In genomic region chr2:233822101-233822771, GRCh38 we compare ENCODE assay signal across 3 cellular contexts.
TF ChIP-seq lines count a peak whose summit lies in the region.

No MANE protein-coding gene starts in this region.

TF ChIP-seq in A549, 52 proteins besides CTCF, POLR2A, EP300 and RAD21:
- no peak for TF ChIP-seq JUN (IDR thresholded peaks at IDR 0.05)
- TF ChIP-seq TFCP2L1 (CRISPR knock-in tag; IDR thresholded peaks at IDR 0.05), result no peak
- TF ChIP-seq PBX3 (IDR thresholded peaks at IDR 0.05), result no peak
- TF ChIP-seq ZC3H11A (IDR thresholded peaks at IDR 0.05), result no peak
- TF ChIP-seq ZNF302 (CRISPR knock-in tag; IDR thresholded peaks at IDR 0.05), result no peak
- no peak for TF ChIP-seq TP53 (CRISPR knock-in tag; IDR thresholded peaks at IDR 0.05)
- no peak for TF ChIP-seq FOSB (CRISPR knock-in tag; IDR thresholded peaks at IDR 0.05)
- no peak for TF ChIP-seq ZFP36 (IDR thresholded peaks at IDR 0.05; ENCODE audit: borderline replicate concordance, partially characterized antibody)
- TF ChIP-seq PHF8 (IDR thresholded peaks at IDR 0.05; ENCODE audit: borderline replicate concordance, low read depth), result no peak
- TF ChIP-seq, protein P1, sequence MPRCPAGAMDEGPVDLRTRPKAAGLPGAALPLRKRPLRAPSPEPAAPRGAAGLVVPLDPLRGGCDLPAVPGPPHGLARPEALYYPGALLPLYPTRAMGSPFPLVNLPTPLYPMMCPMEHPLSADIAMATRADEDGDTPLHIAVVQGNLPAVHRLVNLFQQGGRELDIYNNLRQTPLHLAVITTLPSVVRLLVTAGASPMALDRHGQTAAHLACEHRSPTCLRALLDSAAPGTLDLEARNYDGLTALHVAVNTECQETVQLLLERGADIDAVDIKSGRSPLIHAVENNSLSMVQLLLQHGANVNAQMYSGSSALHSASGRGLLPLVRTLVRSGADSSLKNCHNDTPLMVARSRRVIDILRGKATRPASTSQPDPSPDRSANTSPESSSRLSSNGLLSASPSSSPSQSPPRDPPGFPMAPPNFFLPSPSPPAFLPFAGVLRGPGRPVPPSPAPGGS (IDR thresholded peaks at IDR 0.05), result no peak
- no peak for TF ChIP-seq RARB (CRISPR knock-in tag; IDR thresholded peaks at IDR 0.05)
- no peak for TF ChIP-seq GATA3 (IDR thresholded peaks at IDR 0.05; ENCODE audit: borderline replicate concordance)
- no peak for TF ChIP-seq HOXB5 (CRISPR knock-in tag; IDR thresholded peaks at IDR 0.05)
- no peak for TF ChIP-seq NFE2L2 (conservative IDR thresholded peaks at IDR 0.05; ENCODE audit: low read length)
- TF ChIP-seq CHD4 (IDR thresholded peaks at IDR 0.05; ENCODE audit: borderline replicate concordance), result no peak
- no peak for TF ChIP-seq NR3C1 (IDR thresholded peaks at IDR 0.05)
- TF ChIP-seq FOSL2 (IDR thresholded peaks at IDR 0.05), result no peak
- no peak for TF ChIP-seq FOSL2 (CRISPR knock-in tag; IDR thresholded peaks at IDR 0.05)
- TF ChIP-seq CBX2 (IDR thresholded peaks at IDR 0.05; ENCODE audit: borderline replicate concordance, low read depth), result no peak
- no peak for TF ChIP-seq HDAC2 (IDR thresholded peaks at IDR 0.05)
- TF ChIP-seq, protein P2, sequence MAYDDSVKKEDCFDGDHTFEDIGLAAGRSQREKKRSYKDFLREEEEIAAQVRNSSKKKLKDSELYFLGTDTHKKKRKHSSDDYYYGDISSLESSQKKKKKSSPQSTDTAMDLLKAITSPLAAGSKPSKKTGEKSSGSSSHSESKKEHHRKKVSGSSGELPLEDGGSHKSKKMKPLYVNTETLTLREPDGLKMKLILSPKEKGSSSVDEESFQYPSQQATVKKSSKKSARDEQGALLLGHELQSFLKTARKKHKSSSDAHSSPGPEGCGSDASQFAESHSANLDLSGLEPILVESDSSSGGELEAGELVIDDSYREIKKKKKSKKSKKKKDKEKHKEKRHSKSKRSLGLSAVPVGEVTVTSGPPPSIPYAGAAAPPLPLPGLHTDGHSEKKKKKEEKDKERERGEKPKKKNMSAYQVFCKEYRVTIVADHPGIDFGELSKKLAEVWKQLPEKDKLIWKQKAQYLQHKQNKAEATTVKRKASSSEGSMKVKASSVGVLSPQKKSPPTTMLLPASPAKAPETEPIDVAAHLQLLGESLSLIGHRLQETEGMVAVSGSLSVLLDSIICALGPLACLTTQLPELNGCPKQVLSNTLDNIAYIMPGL (CRISPR knock-in tag; IDR thresholded peaks at IDR 0.05; ENCODE audit: borderline replicate concordance), result no peak

TF ChIP-seq in IMR-90, 13 proteins besides CTCF, POLR2A, EP300 and RAD21:
- TF ChIP-seq MXI1 (IDR thresholded peaks at IDR 0.05; ENCODE audit: borderline replicate concordance, low read depth, low read length), result no peak
- TF ChIP-seq MAFK (IDR thresholded peaks at IDR 0.05; ENCODE audit: low read depth, low read length), result no peak
- no peak for TF ChIP-seq RFX5 (IDR thresholded peaks at IDR 0.05; ENCODE audit: low read depth, low read length)

TF ChIP-seq in liver, 16 proteins besides CTCF, POLR2A, EP300 and RAD21:
- TF ChIP-seq ZBTB33 (IDR thresholded peaks at IDR 0.05) (no peak), YY1 (IDR thresholded peaks at IDR 0.05) (no peak), HNF4A (conservative IDR thresholded peaks at IDR 0.05) (peak in 1 of 2 donors; percentile 63), RXRA (IDR thresholded peaks at IDR 0.05) (peak in 1 of 2 donors; percentile 71)
